Comparison of ENCODE assay signal across 1 cellular context in the genomic region with DNA sequence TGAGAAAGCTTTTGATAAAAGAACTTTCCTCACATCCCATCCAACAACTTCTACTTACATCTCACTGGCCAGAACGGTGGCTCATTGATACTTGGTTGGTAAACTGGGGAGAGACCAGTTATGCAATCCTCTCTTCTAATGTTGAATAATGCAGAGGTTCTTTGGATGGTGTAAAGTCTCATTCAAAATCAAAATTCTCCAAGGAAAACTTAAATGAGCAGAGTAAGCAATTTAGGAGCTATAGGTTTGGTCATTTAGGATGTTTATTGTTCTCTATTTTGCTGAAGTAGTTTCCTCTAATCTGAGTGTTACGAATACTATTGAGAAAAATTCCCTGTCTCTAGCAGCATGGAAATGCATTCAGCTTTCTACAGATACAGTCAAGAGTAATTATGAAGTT.
TF ChIP-seq lines count a peak whose summit lies in the region.

No MANE protein-coding gene starts in this region.

TF ChIP-seq in GM23338, 12 proteins besides CTCF, POLR2A, EP300 and RAD21 (continued from another document):
- TF ChIP-seq, protein P1, sequence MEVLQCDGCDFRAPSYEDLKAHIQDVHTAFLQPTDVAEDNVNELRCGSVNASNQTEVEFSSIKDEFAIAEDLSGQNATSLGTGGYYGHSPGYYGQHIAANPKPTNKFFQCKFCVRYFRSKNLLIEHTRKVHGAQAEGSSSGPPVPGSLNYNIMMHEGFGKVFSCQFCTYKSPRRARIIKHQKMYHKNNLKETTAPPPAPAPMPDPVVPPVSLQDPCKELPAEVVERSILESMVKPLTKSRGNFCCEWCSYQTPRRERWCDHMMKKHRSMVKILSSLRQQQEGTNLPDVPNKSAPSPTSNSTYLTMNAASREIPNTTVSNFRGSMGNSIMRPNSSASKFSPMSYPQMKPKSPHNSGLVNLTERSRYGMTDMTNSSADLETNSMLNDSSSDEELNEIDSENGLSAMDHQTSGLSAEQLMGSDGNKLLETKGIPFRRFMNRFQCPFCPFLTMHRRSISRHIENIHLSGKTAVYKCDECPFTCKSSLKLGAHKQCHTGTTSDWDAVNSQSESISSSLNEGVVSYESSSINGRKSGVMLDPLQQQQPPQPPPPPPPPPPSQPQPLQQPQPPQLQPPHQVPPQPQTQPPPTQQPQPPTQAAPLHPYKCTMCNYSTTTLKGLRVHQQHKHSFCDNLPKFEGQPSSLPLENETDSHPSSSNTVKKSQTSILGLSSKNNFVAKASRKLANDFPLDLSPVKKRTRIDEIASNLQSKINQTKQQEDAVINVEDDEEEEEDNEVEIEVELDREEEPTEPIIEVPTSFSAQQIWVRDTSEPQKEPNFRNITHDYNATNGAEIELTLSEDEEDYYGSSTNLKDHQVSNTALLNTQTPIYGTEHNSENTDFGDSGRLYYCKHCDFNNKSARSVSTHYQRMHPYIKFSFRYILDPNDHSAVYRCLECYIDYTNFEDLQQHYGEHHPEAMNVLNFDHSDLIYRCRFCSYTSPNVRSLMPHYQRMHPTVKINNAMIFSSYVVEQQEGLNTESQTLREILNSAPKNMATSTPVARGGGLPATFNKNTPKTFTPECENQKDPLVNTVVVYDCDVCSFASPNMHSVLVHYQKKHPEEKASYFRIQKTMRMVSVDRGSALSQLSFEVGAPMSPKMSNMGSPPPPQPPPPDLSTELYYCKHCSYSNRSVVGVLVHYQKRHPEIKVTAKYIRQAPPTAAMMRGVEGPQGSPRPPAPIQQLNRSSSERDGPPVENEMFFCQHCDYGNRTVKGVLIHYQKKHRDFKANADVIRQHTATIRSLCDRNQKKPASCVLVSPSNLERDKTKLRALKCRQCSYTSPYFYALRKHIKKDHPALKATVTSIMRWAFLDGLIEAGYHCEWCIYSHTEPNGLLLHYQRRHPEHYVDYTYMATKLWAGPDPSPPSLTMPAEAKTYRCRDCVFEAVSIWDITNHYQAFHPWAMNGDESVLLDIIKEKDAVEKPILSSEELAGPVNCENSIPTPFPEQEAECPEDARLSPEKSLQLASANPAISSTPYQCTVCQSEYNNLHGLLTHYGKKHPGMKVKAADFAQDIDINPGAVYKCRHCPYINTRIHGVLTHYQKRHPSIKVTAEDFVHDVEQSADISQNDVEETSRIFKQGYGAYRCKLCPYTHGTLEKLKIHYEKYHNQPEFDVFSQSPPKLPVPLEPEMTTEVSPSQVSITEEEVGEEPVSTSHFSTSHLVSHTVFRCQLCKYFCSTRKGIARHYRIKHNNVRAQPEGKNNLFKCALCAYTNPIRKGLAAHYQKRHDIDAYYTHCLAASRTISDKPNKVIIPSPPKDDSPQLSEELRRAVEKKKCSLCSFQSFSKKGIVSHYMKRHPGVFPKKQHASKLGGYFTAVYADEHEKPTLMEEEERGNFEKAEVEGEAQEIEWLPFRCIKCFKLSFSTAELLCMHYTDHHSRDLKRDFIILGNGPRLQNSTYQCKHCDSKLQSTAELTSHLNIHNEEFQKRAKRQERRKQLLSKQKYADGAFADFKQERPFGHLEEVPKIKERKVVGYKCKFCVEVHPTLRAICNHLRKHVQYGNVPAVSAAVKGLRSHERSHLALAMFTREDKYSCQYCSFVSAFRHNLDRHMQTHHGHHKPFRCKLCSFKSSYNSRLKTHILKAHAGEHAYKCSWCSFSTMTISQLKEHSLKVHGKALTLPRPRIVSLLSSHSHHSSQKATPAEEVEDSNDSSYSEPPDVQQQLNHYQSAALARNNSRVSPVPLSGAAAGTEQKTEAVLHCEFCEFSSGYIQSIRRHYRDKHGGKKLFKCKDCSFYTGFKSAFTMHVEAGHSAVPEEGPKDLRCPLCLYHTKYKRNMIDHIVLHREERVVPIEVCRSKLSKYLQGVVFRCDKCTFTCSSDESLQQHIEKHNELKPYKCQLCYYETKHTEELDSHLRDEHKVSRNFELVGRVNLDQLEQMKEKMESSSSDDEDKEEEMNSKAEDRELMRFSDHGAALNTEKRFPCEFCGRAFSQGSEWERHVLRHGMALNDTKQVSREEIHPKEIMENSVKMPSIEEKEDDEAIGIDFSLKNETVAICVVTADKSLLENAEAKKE (CRISPR knock-in tag; IDR thresholded peaks at IDR 0.05): no peak
- no peak for TF ChIP-seq POLR2AphosphoS5 (IDR thresholded peaks at IDR 0.05; ENCODE audit: low read depth)
